19 cellular contexts compared by ENCODE assay signal in genomic region chr1:192967211-192967877, GRCh38.
"Had no signal": no experiment of that assay in that cellular context is flagged by ENCODE, and none has a peak within 500 bp of the region (broad histone marks: within the 10 kb centered on the region; RNA-seq: fewer than 3 reads in every experiment).

No MANE protein-coding gene starts in this region.

- H3K27ac ChIP-seq: ascending aorta, coronary artery, esophagus squamous epithelium, hepatocyte, lower lobe of right lung, prostate gland, suprapubic skin, WERI-Rb-1 had no signal

- H3K4me3 ChIP-seq: ascending aorta, coronary artery, esophagus squamous epithelium, hepatocyte, lower lobe of right lung, prostate gland, suprapubic skin had no signal

- H3K4me2 ChIP-seq: hepatocyte had no signal

- H2AFZ ChIP-seq: hepatocyte had no signal

- ATAC-seq: lower lobe of right lung; right cardiac atrium; stimulated activated naive CD8-positive, alpha-beta T cell treated with anti-CD3 and anti-CD28 coated beads, Interleukin-15, amount 100 ng/mL, for 72 hours had no signal

- H3K36me3 ChIP-seq: ascending aorta, esophagus squamous epithelium, lower lobe of right lung, prostate gland, suprapubic skin, WERI-Rb-1 had no signal

- H3K27me3 ChIP-seq: ascending aorta, esophagus squamous epithelium, hepatocyte, suprapubic skin had no signal

- H3K79me2 ChIP-seq: hepatocyte had no signal

- H3K4me1 ChIP-seq: ascending aorta, esophagus squamous epithelium, lower lobe of right lung, prostate gland, suprapubic skin had no signal

- DNase-seq: activated CD4-positive, alpha-beta T cell treated with anti-CD3 and anti-CD28 coated beads for 1 hour; activated CD8-positive, alpha-beta memory T cell treated with anti-CD3 and anti-CD28 coated beads for 24 hours; activated CD8-positive, alpha-beta memory T cell treated with anti-CD3 and anti-CD28 coated beads, Interleukin-2, amount 50 U/mL, for 48 hours; activated effector memory CD4-positive, alpha-beta T cell treated with Interleukin-2 at 50 U/mL for 16 hours; activated T-cell treated with anti-CD3 and anti-CD28 coated beads, Interleukin-2, amount 50 U/mL, for 48 hours; effector CD4-positive, alpha-beta T cell; esophagus squamous epithelium; lower lobe of right lung; right cardiac atrium; stimulated activated CD4-positive, alpha-beta T cell treated with anti-CD3 and anti-CD28 coated beads, Interleukin-4, amount 100 ng/mL, for 1 hour; stimulated activated naive CD8-positive, alpha-beta T cell treated with anti-CD3 and anti-CD28 coated beads, Interleukin-15, amount 100 ng/mL, for 72 hours; T1000; trophoblast cell; WERI-Rb-1 had no signal

- H3K9me3 ChIP-seq: ascending aorta, esophagus squamous epithelium, lower lobe of right lung, prostate gland, suprapubic skin had no signal
